In the genomic region with DNA sequence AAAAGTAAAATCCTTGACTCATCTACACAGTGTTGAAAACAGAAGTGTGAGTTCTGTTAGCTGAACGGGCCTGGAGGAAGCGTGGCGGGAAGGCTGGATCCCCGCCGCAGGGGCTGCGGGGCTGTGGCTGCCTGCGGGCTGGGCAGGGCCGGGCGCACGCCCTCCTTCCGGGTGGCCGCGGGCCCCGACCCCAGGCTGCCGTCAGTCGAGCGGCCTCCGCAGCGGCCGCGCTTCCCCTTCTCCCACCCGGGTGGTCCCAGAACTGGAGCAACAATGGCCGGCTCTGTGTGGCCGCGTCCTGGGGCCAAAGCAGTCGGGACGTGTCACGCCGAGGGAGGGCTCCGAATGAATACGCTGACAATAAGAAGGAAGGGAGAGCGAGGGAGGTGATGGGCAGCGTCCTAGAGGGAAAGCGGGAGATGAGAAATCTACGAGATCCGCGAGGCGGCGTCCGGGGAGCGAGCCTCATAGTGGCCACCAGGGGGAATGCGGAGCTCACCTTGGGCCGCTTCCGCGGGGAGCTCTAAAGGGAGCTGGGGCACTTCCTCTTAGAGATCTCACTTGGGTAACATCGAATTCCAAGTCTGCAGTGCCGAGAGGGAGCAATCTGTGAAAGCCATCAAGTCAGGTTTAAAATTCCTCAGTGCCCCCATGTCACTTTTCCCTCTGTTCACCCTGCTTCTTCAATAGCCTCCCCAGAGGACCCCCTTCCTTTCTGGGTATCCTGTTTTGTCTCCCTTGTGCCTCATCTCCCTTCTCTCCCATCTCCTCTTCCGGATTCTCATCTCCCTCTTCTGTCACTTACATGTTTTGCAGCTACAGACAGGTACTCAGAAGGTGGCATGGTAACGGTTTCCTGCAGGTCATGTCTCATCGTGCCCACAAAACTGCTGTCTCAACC, we compare ENCODE assay signal across 8 cellular contexts.
DNase-seq lines count a peak whose midpoint lies in the region; ATAC-seq and TF ChIP-seq lines count a peak whose summit lies in the region.

No MANE protein-coding gene starts in this region.

- peak; percentile 80 to 89 (median 86) for TF ChIP-seq CTCF in gastroesophageal sphincter (IDR thresholded peaks at IDR 0.05)

- H2AFZ ChIP-seq in GM23248: peak overlapping the region; percentile 98
- peak overlapping the region; percentile 80 for H2AFZ ChIP-seq in neuron (ENCODE audit: low read depth, low read length)

- in situ Hi-C loops in GM23248 (cut with MboI): loop anchor here (5.0 to 25.0 kb wide), 3 partner anchors 185 to 428 kb away; no protein-coding TSS in a partner anchor

- no peaks in the 10 kb centered on the region for H3K79me2 ChIP-seq in GM23248 (ENCODE audit: insufficient read depth)

- no peaks in the 10 kb centered on the region for H3K27me3 ChIP-seq in GM23248 (replicated peaks; ENCODE audit: insufficient read depth)
- H3K27me3 ChIP-seq in gastroesophageal sphincter: no peaks in the 10 kb centered on the region
- peaks cover 8% of the 10 kb centered on the region for H3K27me3 ChIP-seq in neuron (ENCODE audit: insufficient read depth, low read length)
- H3K27me3 ChIP-seq in subcutaneous abdominal adipose tissue (ENCODE audit: control insufficient read depth in 5 of 5, insufficient read depth in 4 of 5, low read length in 5 of 5): no peaks in the 10 kb centered on the region

- no peaks in the 10 kb centered on the region for H3K36me3 ChIP-seq in GM23248 (ENCODE audit: low read depth)
- no peaks in the 10 kb centered on the region for H3K36me3 ChIP-seq in gastroesophageal sphincter
- peaks cover 5% of the 10 kb centered on the region for H3K36me3 ChIP-seq in neuron (ENCODE audit: insufficient read depth, low read length)
- H3K36me3 ChIP-seq in subcutaneous abdominal adipose tissue (ENCODE audit: control insufficient read depth in 5 of 5, insufficient read depth in 5 of 5, low read length in 5 of 5): peaks cover 0 to 12% (median 4%) of the 10 kb centered on the region in 5 donors

- no peaks in the 10 kb centered on the region for H3K9me2 ChIP-seq in GM23248 (ENCODE audit: insufficient read depth)

- 3 to 4% methylated on average over 43 to 47 of the region's 50 CpGs for WGBS in GM23248 (ENCODE audit: low coverage in 1 of 2, low lambda C conversion rate in 2 of 2, missing lambda C conversion rate in 2 of 2), 2 experiments
- 9% methylated on average over 19 to 22 of the region's 50 CpGs for WGBS in gastroesophageal sphincter (ENCODE audit: low coverage in 1 of 2), 2 donors

- no peaks in the 10 kb centered on the region for H3K9me3 ChIP-seq in GM23248 (ENCODE audit: low read depth)
- H3K9me3 ChIP-seq in gastroesophageal sphincter: no peaks in the 10 kb centered on the region
- no peaks in the 10 kb centered on the region for H3K9me3 ChIP-seq in neuron (ENCODE audit: low read length)
- no peaks in the 10 kb centered on the region for H3K9me3 ChIP-seq in subcutaneous abdominal adipose tissue (ENCODE audit: control insufficient read depth in 5 of 5, low read length in 5 of 5)

- TF ChIP-seq EP300 in gastroesophageal sphincter (IDR thresholded peaks at IDR 0.05): no peak

- H3K27ac ChIP-seq in GM23248: peak overlapping the region; percentile 26; the same call in 1 of the 2 replicates
- H3K27ac ChIP-seq in gastroesophageal sphincter: peak overlapping the region; percentile 34 to 85 (median 62)
- peak overlapping the region; percentile 81 for H3K27ac ChIP-seq in subcutaneous abdominal adipose tissue (ENCODE audit: low read depth, low read length)

- DNase-seq in Daoy (ENCODE audit: low read depth) (peak; percentile 85), GM23248 (peak; percentile 92), Kasumi-1 (lab: John Stamatoyannopoulos, UW) (peak; percentile 77 to 80), SHP77 treated with DMSO at 0.1 percent for 48 hours (lab: John Stamatoyannopoulos, UW) (peak; percentile 40)
- DNase-seq in activated naive CD4-positive, alpha-beta T cell treated with Interleukin-2 at 50 U/mL for 16 hours: peak; percentile 69

- peak overlapping the region; percentile 86 for H3K4me2 ChIP-seq in GM23248 (ENCODE audit: unreplicated experiment)

- no peaks in the 10 kb centered on the region for H4K20me1 ChIP-seq in GM23248 (ENCODE audit: insufficient read depth)

- H3K4me3 ChIP-seq in GM23248: peak overlapping the region; percentile 78
- H3K4me3 ChIP-seq in gastroesophageal sphincter: peak overlapping the region; percentile 58 to 64
- peak overlapping the region; percentile 59 for H3K4me3 ChIP-seq in neuron (ENCODE audit: low read length)
- H3K4me3 ChIP-seq in subcutaneous abdominal adipose tissue (ENCODE audit: low read depth in 1 of 5, low read length in 5 of 5): peak overlapping the region; percentile 40 to 68 (median 64)

- TF ChIP-seq POLR2A in gastroesophageal sphincter (IDR thresholded peaks at IDR 0.05): peak in 1 of 2 donors; percentile 6

- ATAC-seq in gastroesophageal sphincter: peak; percentile 88

- H3F3A ChIP-seq in GM23248 (ENCODE audit: insufficient read depth): peaks cover 24% of the 10 kb centered on the region

- H3K4me1 ChIP-seq in GM23248 (ENCODE audit: insufficient read depth) (peaks cover 36% of the 10 kb centered on the region), gastroesophageal sphincter (peaks cover 0 to 40% (median 5%) of the 10 kb centered on the region in 3 donors), neuron (ENCODE audit: insufficient read depth, low read length) (peaks cover 22% of the 10 kb centered on the region), subcutaneous abdominal adipose tissue (ENCODE audit: control insufficient read depth in 5 of 5, insufficient read depth in 5 of 5, low read length in 5 of 5) (peaks cover 7 to 42% (median 36%) of the 10 kb centered on the region in 5 donors)

- H3K9ac ChIP-seq in GM23248: peak overlapping the region; percentile 77
- peak overlapping the region in 4 of 5 donors; percentile 37 to 79 (median 62) for H3K9ac ChIP-seq in subcutaneous abdominal adipose tissue (ENCODE audit: low read length in 5 of 5)

Comparison
In these comparisons a context has a peak if more than half of its experiments do, and no peak if none do; other contexts are left out.
1. Peak in every context shown above with its lines: DNase-seq, ATAC-seq, H3K4me3 ChIP-seq and H3K27ac ChIP-seq.
2. DNase-seq: peak in every context shown above with its lines; median percentile 92 in GM23248; 85 in Daoy; 78 in Kasumi-1; 69 in activated naive CD4-positive, alpha-beta T cell treated with Interleukin-2 at 50 U/mL for 16 hours; 40 in SHP77 treated with DMSO at 0.1 percent for 48 hours.
3. H3K27ac ChIP-seq: peak in every context shown above with its lines; median percentile 81 in subcutaneous abdominal adipose tissue; 62 in gastroesophageal sphincter; 26 in GM23248.